29 cellular contexts compared by ENCODE assay signal in genomic region chr3:160475889-160476288, GRCh38.
"Had no signal": no experiment of that assay in that cellular context is flagged by ENCODE, and none has a peak within 500 bp of the region (broad histone marks: within the 10 kb centered on the region; RNA-seq: fewer than 3 reads in every experiment).

No MANE protein-coding gene starts in this region.

- H3K9me3 ChIP-seq: adrenal gland had no signal

- ATAC-seq: activated CD4-positive, CD25-positive, alpha-beta regulatory T cell treated with anti-CD3 and anti-CD28 coated beads, Interleukin-2, amount 50 U/mL, for 24 hours; activated CD8-positive, alpha-beta memory T cell treated with anti-CD3 and anti-CD28 coated beads, Interleukin-2, amount 10 ng/mL, durations not matched to agents 7 days and 5 days; activated CD8-positive, alpha-beta T cell treated with anti-CD3 and anti-CD28 coated beads, Interleukin-2, amount 10 ng/mL, durations not matched to agents 7 days and 5 days; activated naive CD8-positive, alpha-beta T cell treated with anti-CD3 and anti-CD28 coated beads, Interleukin-2, amount 50 U/mL, for 24 hours; body of pancreas; effector memory CD8-positive, alpha-beta T cell; T-helper 17 cell had no signal

- H3K27ac ChIP-seq: adrenal gland, body of pancreas, epithelial cell of prostate, esophagus squamous epithelium, WERI-Rb-1 had no signal

- H3K27me3 ChIP-seq: adrenal gland, body of pancreas had no signal

- DNase-seq: activated B cell treated with CpG ODN at 0.5 μM for 24 hours; activated CD4-positive, alpha-beta memory T cell treated with anti-CD3 and anti-CD28 coated beads for 36 hours; activated CD4-positive, alpha-beta T cell treated with anti-CD3 and anti-CD28 coated beads for 48 hours; activated CD4-positive, alpha-beta T cell treated with anti-CD3 and anti-CD28 coated beads, Interleukin-2, amount 50 U/mL, for 1 hour; activated CD8-positive, alpha-beta memory T cell treated with anti-CD3 and anti-CD28 coated beads, Interleukin-2, amount 10 ng/mL, durations not matched to agents 7 days and 5 days; activated CD8-positive, alpha-beta memory T cell treated with anti-CD3 and anti-CD28 coated beads, Interleukin-2, amount 50 U/mL, for 4 hours; activated CD8-positive, alpha-beta T cell treated with anti-CD3 and anti-CD28 coated beads, Interleukin-2, amount 10 ng/mL, durations not matched to agents 7 days and 5 days; activated effector memory CD4-positive, alpha-beta T cell treated with anti-CD3 and anti-CD28 coated beads, Interleukin-2, amount 50 U/mL, for 16 hours; activated naive CD4-positive, alpha-beta T cell treated with anti-CD3 and anti-CD28 coated beads for 36 hours; activated naive CD8-positive, alpha-beta T cell treated with anti-CD3 and anti-CD28 coated beads for 36 hours; activated naive CD8-positive, alpha-beta T cell treated with anti-CD3 and anti-CD28 coated beads, Interleukin-2, amount 50 U/mL, for 24 hours; activated T-cell treated with anti-CD3 and anti-CD28 coated beads, Interleukin-2, amount 50 U/mL, for 1 hour; activated T-cell treated with anti-CD3 and anti-CD28 coated beads, Interleukin-2, amount 50 U/mL, for 48 hours; adrenal gland; amygdala; aorta; body of pancreas; caudate nucleus; cortex of kidney; dermis blood vessel endothelial cell; effector CD4-positive, alpha-beta T cell; effector memory CD8-positive, alpha-beta T cell; esophagus squamous epithelium; T-helper 1 cell; T-helper 17 cell; T1000; WERI-Rb-1 had no signal

- H3K4me3 ChIP-seq: adrenal gland, body of pancreas, esophagus squamous epithelium had no signal

- H3K36me3 ChIP-seq: adrenal gland, esophagus squamous epithelium, WERI-Rb-1 had no signal

- H3K4me1 ChIP-seq: adrenal gland, body of pancreas, esophagus squamous epithelium had no signal
